In the genomic region with DNA sequence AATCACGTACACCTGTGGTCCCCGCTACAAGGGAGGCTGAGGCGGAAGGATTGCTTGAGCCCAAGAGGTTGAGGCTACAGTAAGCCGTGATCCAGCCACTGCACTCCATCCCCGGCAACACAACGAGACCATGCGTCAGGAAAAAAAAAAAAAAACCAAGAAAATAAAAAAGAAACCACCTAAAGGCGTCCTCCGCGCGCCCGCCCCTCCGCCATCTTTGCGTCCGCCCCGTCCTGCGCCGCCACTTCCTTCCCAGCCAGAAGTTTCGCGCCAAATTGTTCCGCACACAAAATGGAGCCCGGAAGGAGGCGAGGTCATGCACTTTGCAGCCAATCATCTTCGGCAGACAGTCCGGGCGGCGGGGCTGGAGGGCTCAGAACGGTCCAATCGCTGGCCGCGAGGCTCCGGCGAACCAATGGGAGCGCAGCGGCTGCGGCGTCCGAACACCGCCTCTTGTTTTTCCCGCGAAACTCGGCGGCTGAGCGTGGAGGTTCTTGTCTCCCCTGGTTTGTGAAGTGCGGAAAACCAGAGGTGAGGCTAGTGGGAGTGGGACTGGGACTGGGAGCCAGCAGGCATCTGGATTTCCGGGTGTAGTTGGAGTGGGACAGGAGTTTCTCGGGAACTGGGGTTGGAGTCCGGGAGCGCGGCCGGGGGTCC, we compare ENCODE assay signal across 8 cellular contexts. TPM values are rescaled to one million over a fixed set of nuclear protein-coding genes. Genes with fewer than 3 reads are reported as not detected.
DNase-seq lines count a peak whose midpoint lies in the region; ATAC-seq and TF ChIP-seq lines count a peak whose summit lies in the region.

TSS of gene MCM5 (plus strand) at position 463 of the 657 bp plus-strand sequence. CDS start 299 bp downstream, outside the sequence.

- H3K36me3 ChIP-seq in liver (ENCODE audit: control insufficient read depth in 4 of 4, insufficient read depth in 3 of 4, low read depth in 1 of 4, low read length in 3 of 4): peaks cover 0 to 3% (median 0%) of the 10 kb centered on the region in 4 donors

- TF ChIP-seq CTCF in dorsolateral prefrontal cortex (IDR thresholded peaks at IDR 0.05 in 54 of 56, conservative IDR thresholded peaks at IDR 0.05 in 2 of 56; ENCODE audit: low read depth in 1 of 56, partially characterized antibody in 56 of 56) (peak in 28 of 56 donors; percentile 5 to 55 (median 24)), liver (IDR thresholded peaks at IDR 0.05; ENCODE audit: low read depth, low read length, missing input control) (no peak)

- H3K9ac ChIP-seq in liver (ENCODE audit: low read depth in 1 of 2, low read length in 2 of 2): peak within 1 kb of the TSS; percentile 49 to 59

- intact Hi-C loops in dorsolateral prefrontal cortex (cut with DNase I): loop anchor here in 1 of 2 donors (2.0 kb wide), 1 partner anchor 15 kb away; no protein-coding TSS in a partner anchor

- H3K4me1 ChIP-seq in liver (ENCODE audit: control insufficient read depth in 4 of 4, insufficient read depth in 4 of 4, low read length in 3 of 4): peaks cover 9 to 31% (median 15%) of the 10 kb centered on the region in 4 donors

- peak in 1 of 2 donors; percentile 36 for TF ChIP-seq RAD21 in liver (IDR thresholded peaks at IDR 0.05)

- DNase-seq in C1 segment of cervical spinal cord (lab: John Stamatoyannopoulos, UW): peak; percentile 63 to 96 (median 93)
- peak; percentile 87 for DNase-seq in NCI-H774 (lab: John Stamatoyannopoulos, UW)
- peak; percentile 96 to 98 for DNase-seq in activated CD4-positive, alpha-beta T cell treated with anti-CD3 and anti-CD28 coated beads, Interleukin-2, amount 50 U/mL, for 48 hours
- DNase-seq in dorsolateral prefrontal cortex: peak; percentile 94 to 97 (median 96)
- DNase-seq in stimulated activated CD4-positive, alpha-beta T cell treated with anti-CD3 and anti-CD28 coated beads, Interleukin-4, amount 100 ng/mL, for 24 hours: peak; percentile 99

- H3K27ac ChIP-seq in dorsolateral prefrontal cortex (peak within 1 kb of the TSS in 50 of 59 donors; percentile 4 to 84 (median 66)), liver (ENCODE audit: low read depth in 1 of 2, low read length in 2 of 2) (peak within 1 kb of the TSS; percentile 3 to 75)

- WGBS in liver: 4% methylated on average over 51 of the region's 51 CpGs

- H3K9me3 ChIP-seq in liver (ENCODE audit: control insufficient read depth in 4 of 4, low read length in 3 of 4): no peaks in the 10 kb centered on the region

- ATAC-seq in GM19372 (IDR thresholded peaks at IDR 0.05; ENCODE audit: low read depth, unreplicated experiment) (peak; percentile 98), HG03558 (IDR thresholded peaks at IDR 0.05; ENCODE audit: extremely low read depth, unreplicated experiment) (peak; percentile 55)

- no peaks in the 10 kb centered on the region for H3K27me3 ChIP-seq in dorsolateral prefrontal cortex
- H3K27me3 ChIP-seq in liver (ENCODE audit: control insufficient read depth in 4 of 4, insufficient read depth in 4 of 4, low read length in 3 of 4): no peaks in the 10 kb centered on the region

- H3K4me3 ChIP-seq in dorsolateral prefrontal cortex: peak within 1 kb of the TSS; percentile 60 to 98 (median 81)
- H3K4me3 ChIP-seq in liver (ENCODE audit: low read depth in 1 of 3, low read length in 3 of 3): peak within 1 kb of the TSS; percentile 74 to 89 (median 80)

TF ChIP-seq in liver, 16 proteins besides CTCF, POLR2A, EP300 and RAD21:
- TF ChIP-seq RXRA (IDR thresholded peaks at IDR 0.05) (peak; percentile 57 to 79), HNF4G (IDR thresholded peaks at IDR 0.05) (no peak), GABPA (IDR thresholded peaks at IDR 0.05 in 1 of 2, conservative IDR thresholded peaks at IDR 0.05 in 1 of 2) (peak in 1 of 2 donors; percentile 86), MAX (IDR thresholded peaks at IDR 0.05) (no peak), YY1 (IDR thresholded peaks at IDR 0.05) (peak; percentile 100), HNF4A (conservative IDR thresholded peaks at IDR 0.05) (peak; percentile 35 to 54), SP1 (IDR thresholded peaks at IDR 0.05) (peak; percentile 91), NR2F2 (IDR thresholded peaks at IDR 0.05) (peak; percentile 80), REST (IDR thresholded peaks at IDR 0.05) (peak; percentile 30)
- TF ChIP-seq, protein P1, sequence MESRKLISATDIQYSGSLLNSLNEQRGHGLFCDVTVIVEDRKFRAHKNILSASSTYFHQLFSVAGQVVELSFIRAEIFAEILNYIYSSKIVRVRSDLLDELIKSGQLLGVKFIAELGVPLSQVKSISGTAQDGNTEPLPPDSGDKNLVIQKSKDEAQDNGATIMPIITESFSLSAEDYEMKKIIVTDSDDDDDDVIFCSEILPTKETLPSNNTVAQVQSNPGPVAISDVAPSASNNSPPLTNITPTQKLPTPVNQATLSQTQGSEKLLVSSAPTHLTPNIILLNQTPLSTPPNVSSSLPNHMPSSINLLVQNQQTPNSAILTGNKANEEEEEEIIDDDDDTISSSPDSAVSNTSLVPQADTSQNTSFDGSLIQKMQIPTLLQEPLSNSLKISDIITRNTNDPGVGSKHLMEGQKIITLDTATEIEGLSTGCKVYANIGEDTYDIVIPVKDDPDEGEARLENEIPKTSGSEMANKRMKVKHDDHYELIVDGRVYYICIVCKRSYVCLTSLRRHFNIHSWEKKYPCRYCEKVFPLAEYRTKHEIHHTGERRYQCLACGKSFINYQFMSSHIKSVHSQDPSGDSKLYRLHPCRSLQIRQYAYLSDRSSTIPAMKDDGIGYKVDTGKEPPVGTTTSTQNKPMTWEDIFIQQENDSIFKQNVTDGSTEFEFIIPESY (IDR thresholded peaks at IDR 0.05): no peak
TF ChIP-seq in liver: peak in this region for 7.

RNA-seq across cellular contexts. Expression of gene MCM5, which starts in this region (rescaled TPM):
- total RNA-seq in dorsolateral prefrontal cortex (10 to 100 TPM in 93 of 120 experiments, 1 to 10 TPM in 27; 4.6 to 40.1 (median 13.6) TPM), liver (100 to 1,000 TPM in 1 of 2 donors, 1 to 10 TPM in 1; 7.7 to 104 TPM)
- polyA plus RNA-seq in liver: 1 to 10 TPM; 6.7 to 9.9 TPM

Comparison
In these comparisons a context has a peak if more than half of its experiments do, and no peak if none do; other contexts are left out.
1. Peak in every context shown above with its lines: DNase-seq, ATAC-seq, H3K4me3 ChIP-seq and H3K27ac ChIP-seq.